Comparison of ENCODE assay signal across 1 cellular context in the genomic region with DNA sequence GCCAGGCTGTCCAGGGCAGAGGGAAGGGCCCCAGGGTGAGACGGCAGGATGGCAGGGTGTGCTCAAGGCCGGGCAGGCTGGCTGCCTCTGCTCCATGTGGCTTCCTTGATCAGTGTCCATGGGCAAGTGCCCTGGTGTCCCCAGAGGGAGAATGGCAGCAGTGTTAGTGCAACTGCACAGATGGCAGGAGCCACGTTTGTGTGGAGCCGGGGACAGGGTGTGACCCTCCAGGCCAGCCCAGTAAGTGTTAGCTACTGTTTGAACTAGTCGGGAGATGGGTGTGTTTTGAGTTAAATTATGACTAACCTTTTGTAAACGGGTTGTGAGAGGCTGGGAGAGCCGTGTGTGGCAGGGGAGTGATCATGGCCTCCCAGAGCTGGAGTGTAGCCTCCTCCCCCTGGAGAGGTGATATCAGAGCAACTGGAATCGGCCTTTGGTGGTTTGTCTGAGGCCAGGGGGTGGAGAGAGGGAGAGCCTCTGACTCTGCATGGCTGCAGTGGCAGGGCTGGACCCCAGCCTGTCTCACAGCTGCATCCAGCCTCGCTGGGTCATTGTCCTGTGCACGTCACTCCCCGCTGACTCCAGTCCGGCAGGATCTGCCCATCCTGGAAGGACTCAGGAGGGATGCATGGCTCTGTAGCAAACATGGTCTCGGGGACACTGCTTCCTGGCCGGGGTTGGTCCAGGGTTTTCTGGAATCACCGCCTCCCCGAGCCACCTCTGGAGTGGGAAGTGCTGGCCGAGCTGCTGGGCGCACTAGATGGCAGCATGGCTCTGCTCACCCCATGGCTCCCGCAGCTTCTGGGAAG.
TF ChIP-seq lines count a peak whose summit lies in the region.

No MANE protein-coding gene starts in this region.

TF ChIP-seq in GM12878, 131 proteins besides CTCF, POLR2A, EP300 and RAD21:
- TF ChIP-seq ZNF207 (IDR thresholded peaks at IDR 0.05; ENCODE audit: borderline replicate concordance), result no peak
- TF ChIP-seq SIN3A (IDR thresholded peaks at IDR 0.05; ENCODE audit: low read depth, low read length), result no peak
- no peak for TF ChIP-seq ASH2L (IDR thresholded peaks at IDR 0.05; ENCODE audit: borderline replicate concordance, low read depth)
- no peak for TF ChIP-seq EZH2 (IDR thresholded peaks at IDR 0.05; ENCODE audit: borderline replicate concordance, control insufficient read depth, low read depth, low read length)
- TF ChIP-seq, protein P1, sequence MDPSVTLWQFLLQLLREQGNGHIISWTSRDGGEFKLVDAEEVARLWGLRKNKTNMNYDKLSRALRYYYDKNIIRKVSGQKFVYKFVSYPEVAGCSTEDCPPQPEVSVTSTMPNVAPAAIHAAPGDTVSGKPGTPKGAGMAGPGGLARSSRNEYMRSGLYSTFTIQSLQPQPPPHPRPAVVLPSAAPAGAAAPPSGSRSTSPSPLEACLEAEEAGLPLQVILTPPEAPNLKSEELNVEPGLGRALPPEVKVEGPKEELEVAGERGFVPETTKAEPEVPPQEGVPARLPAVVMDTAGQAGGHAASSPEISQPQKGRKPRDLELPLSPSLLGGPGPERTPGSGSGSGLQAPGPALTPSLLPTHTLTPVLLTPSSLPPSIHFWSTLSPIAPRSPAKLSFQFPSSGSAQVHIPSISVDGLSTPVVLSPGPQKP (IDR thresholded peaks at IDR 0.05; ENCODE audit: low read depth, low read length), result no peak
- TF ChIP-seq, protein P2, sequence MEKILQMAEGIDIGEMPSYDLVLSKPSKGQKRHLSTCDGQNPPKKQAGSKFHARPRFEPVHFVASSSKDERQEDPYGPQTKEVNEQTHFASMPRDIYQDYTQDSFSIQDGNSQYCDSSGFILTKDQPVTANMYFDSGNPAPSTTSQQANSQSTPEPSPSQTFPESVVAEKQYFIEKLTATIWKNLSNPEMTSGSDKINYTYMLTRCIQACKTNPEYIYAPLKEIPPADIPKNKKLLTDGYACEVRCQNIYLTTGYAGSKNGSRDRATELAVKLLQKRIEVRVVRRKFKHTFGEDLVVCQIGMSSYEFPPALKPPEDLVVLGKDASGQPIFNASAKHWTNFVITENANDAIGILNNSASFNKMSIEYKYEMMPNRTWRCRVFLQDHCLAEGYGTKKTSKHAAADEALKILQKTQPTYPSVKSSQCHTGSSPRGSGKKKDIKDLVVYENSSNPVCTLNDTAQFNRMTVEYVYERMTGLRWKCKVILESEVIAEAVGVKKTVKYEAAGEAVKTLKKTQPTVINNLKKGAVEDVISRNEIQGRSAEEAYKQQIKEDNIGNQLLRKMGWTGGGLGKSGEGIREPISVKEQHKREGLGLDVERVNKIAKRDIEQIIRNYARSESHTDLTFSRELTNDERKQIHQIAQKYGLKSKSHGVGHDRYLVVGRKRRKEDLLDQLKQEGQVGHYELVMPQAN (conservative IDR thresholded peaks at IDR 0.05), result no peak
- TF ChIP-seq ZNF274 (IDR thresholded peaks at IDR 0.05; ENCODE audit: insufficient read depth, insufficient read length), result no peak
- TF ChIP-seq SMC3 (IDR thresholded peaks at IDR 0.05; ENCODE audit: borderline replicate concordance, low read length), result no peak
